In the genomic region with DNA sequence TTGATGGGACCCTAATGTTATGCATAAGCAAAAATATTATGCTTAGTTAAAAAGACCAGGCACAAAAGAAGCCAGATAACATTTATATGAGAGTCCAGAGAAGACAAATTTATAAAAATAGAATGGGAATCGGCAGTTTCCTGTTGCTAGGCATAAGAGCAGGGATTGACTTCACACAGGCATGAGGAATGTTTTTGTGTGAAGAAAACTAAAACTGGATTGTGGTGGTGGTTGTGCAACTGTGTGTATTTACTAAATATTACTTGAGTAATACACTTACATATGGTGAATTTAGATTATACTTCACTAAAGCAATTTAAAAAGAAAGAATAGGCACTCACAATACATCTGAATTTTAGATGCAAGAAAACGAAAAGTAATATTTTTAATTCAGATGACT, we compare ENCODE assay signal across 14 cellular contexts.
A peak's percentile ranks its signal among the peaks of the same experiment; 100 is the strongest.
DNase-seq lines count a peak whose midpoint lies in the region; ATAC-seq and TF ChIP-seq lines count a peak whose summit lies in the region.
"Had no signal": no experiment of that assay in that cellular context is flagged by ENCODE, and none has a peak within 500 bp of the region (broad histone marks: within the 10 kb centered on the region; RNA-seq: fewer than 3 reads in every experiment).

No MANE protein-coding gene starts in this region.

- no peaks in the 10 kb centered on the region for H3K36me3 ChIP-seq in SK-N-SH (replicated peaks in 1 of 2; ENCODE audit: control insufficient read depth in 1 of 2, insufficient read depth in 2 of 2, low read length in 1 of 2)
- H3K36me3 ChIP-seq in MM.1S (replicated peaks; ENCODE audit: insufficient read depth, low read length): no peaks in the 10 kb centered on the region
- no peaks in the 10 kb centered on the region for H3K36me3 ChIP-seq in naive thymus-derived CD4-positive, alpha-beta T cell (ENCODE audit: control insufficient read depth in 2 of 3, insufficient read depth in 3 of 3, low read length in 3 of 3)
- H3K36me3 ChIP-seq: BLaER1 treated with 17β-estradiol and CSF1 and Interleukin-3, amounts not matched to agents 10 nM and 100 nM had no signal

- H3K9me3 Mint-ChIP-seq in naive thymus-derived CD4-positive, alpha-beta T cell: peaks cover 0 to 17% (median 5%) of the 10 kb centered on the region in 11 donors
- H3K9me3 Mint-ChIP-seq: H9 had no signal

- no peaks in the 10 kb centered on the region for H3K79me2 ChIP-seq in SK-N-SH (ENCODE audit: insufficient read depth)
- H3K79me2 ChIP-seq in MM.1S (ENCODE audit: low read length): no peaks in the 10 kb centered on the region

- H3K9me3 ChIP-seq in SK-N-SH (no peaks in the 10 kb centered on the region), MM.1S (replicated peaks; ENCODE audit: insufficient read depth, low read length) (no peaks in the 10 kb centered on the region)
- no peaks in the 10 kb centered on the region for H3K9me3 ChIP-seq in naive thymus-derived CD4-positive, alpha-beta T cell (ENCODE audit: control insufficient read depth in 2 of 3, low read length in 3 of 3)
- H3K9me3 ChIP-seq: BLaER1 treated with 17β-estradiol and CSF1 and Interleukin-3, amounts not matched to agents 10 nM and 100 nM had no signal

- 1% methylated on average over 2 of the region's 2 CpGs for WGBS in SK-N-SH (ENCODE audit: low lambda C conversion rate)

- no peak overlapping the region for H3K27ac Mint-ChIP-seq in naive thymus-derived CD4-positive, alpha-beta T cell
- H3K27ac Mint-ChIP-seq: CD4-positive, CD25-positive, alpha-beta regulatory T cell; H9 had no signal

- no peaks in the 10 kb centered on the region for H4K20me1 ChIP-seq in SK-N-SH (ENCODE audit: insufficient read depth)
- no peaks in the 10 kb centered on the region for H4K20me1 ChIP-seq in MM.1S (ENCODE audit: insufficient read depth, low read length)
- H4K20me1 ChIP-seq: BLaER1 treated with 17β-estradiol and CSF1 and Interleukin-3, amounts not matched to agents 10 nM and 100 nM had no signal

- H3K4me1 ChIP-seq in SK-N-SH (ENCODE audit: control insufficient read depth in 1 of 2, insufficient read depth in 2 of 2, low read depth in 1 of 2, low read length in 1 of 2) (no peaks in the 10 kb centered on the region), MM.1S (ENCODE audit: low read length) (no peaks in the 10 kb centered on the region)
- H3K4me1 ChIP-seq in naive thymus-derived CD4-positive, alpha-beta T cell (ENCODE audit: control insufficient read depth in 2 of 2, insufficient read depth in 2 of 2, low read length in 2 of 2): no peaks in the 10 kb centered on the region

- TF ChIP-seq CTCF in SK-N-SH (IDR thresholded peaks at IDR 0.05) (no peak), MM.1S (IDR thresholded peaks at IDR 0.05; ENCODE audit: low read length) (no peak)

- H3K4me2 ChIP-seq in SK-N-SH (no peak overlapping the region), MM.1S (ENCODE audit: low read depth, low read length) (no peak overlapping the region)
- H3K4me2 ChIP-seq: BLaER1 treated with 17β-estradiol and CSF1 and Interleukin-3, amounts not matched to agents 10 nM and 100 nM had no signal

- no peaks in the 10 kb centered on the region for H3K27me3 ChIP-seq in SK-N-SH (ENCODE audit: insufficient read depth)
- H3K27me3 ChIP-seq in MM.1S (replicated peaks; ENCODE audit: insufficient read depth, low read length): no peaks in the 10 kb centered on the region
- no peaks in the 10 kb centered on the region for H3K27me3 ChIP-seq in naive thymus-derived CD4-positive, alpha-beta T cell (ENCODE audit: control insufficient read depth in 2 of 2, insufficient read depth in 2 of 2, low read length in 2 of 2)
- H3K27me3 ChIP-seq: BLaER1 treated with 17β-estradiol and CSF1 and Interleukin-3, amounts not matched to agents 10 nM and 100 nM had no signal

- H2AFZ ChIP-seq in SK-N-SH (ENCODE audit: low read depth) (0 out of 2 replicates have a peak overlapping the region, but pooled peaks have one; percentile 41), MM.1S (ENCODE audit: low read length) (no peak overlapping the region)

- no peak overlapping the region for H3K4me3 ChIP-seq in SK-N-SH (ENCODE audit: low read depth in 2 of 2, low read length in 1 of 2)
- no peak overlapping the region for H3K4me3 ChIP-seq in MM.1S (ENCODE audit: low read length)
- H3K4me3 ChIP-seq in naive thymus-derived CD4-positive, alpha-beta T cell (ENCODE audit: low read length): no peak overlapping the region
- H3K4me3 ChIP-seq: BLaER1 treated with 17β-estradiol and CSF1 and Interleukin-3, amounts not matched to agents 10 nM and 100 nM had no signal

- no peaks in the 10 kb centered on the region for H3K36me3 Mint-ChIP-seq in naive thymus-derived CD4-positive, alpha-beta T cell
- H3K36me3 Mint-ChIP-seq: CD4-positive, CD25-positive, alpha-beta regulatory T cell had no signal

- TF ChIP-seq RAD21 in SK-N-SH (IDR thresholded peaks at IDR 0.05; ENCODE audit: low read length): no peak

- H3K27me3 Mint-ChIP-seq in naive thymus-derived CD4-positive, alpha-beta T cell: no peaks in the 10 kb centered on the region
- H3K27me3 Mint-ChIP-seq: CD4-positive, CD25-positive, alpha-beta regulatory T cell had no signal

- intact Hi-C loops in naive thymus-derived CD4-positive, alpha-beta T cell (cut with micrococcal nuclease): no loop called here

- H3F3A ChIP-seq in SK-N-SH (replicated peaks; ENCODE audit: insufficient read depth) (no peaks in the 10 kb centered on the region), MM.1S (ENCODE audit: insufficient read depth, low read length) (no peaks in the 10 kb centered on the region)

- H3K4me3 Mint-ChIP-seq in naive thymus-derived CD4-positive, alpha-beta T cell: no peak overlapping the region
- H3K4me3 Mint-ChIP-seq: CD4-positive, CD25-positive, alpha-beta regulatory T cell; H9 had no signal

- H3K4me1 Mint-ChIP-seq in naive thymus-derived CD4-positive, alpha-beta T cell: no peaks in the 10 kb centered on the region
- H3K4me1 Mint-ChIP-seq: CD4-positive, CD25-positive, alpha-beta regulatory T cell; H9 had no signal

- no peak for TF ChIP-seq EP300 in SK-N-SH (IDR thresholded peaks at IDR 0.05; ENCODE audit: borderline replicate concordance in 1 of 2, low read depth in 1 of 2, low read length in 1 of 2)

- H3K9me2 ChIP-seq in SK-N-SH (no peaks in the 10 kb centered on the region), MM.1S (replicated peaks; ENCODE audit: insufficient read depth, low read length) (no peaks in the 10 kb centered on the region)

- ATAC-seq in SK-N-SH treated with all-trans-retinoic acid at 6 μM for 48 hours: no peak
- ATAC-seq in naive thymus-derived CD4-positive, alpha-beta T cell: no peak

- H3K9ac ChIP-seq in SK-N-SH: no peak overlapping the region
- H3K9ac ChIP-seq in MM.1S (ENCODE audit: low read length): no peak overlapping the region
- H3K9ac ChIP-seq: BLaER1 treated with 17β-estradiol and CSF1 and Interleukin-3, amounts not matched to agents 10 nM and 100 nM had no signal

- no peak for DNase-seq in SK-N-SH
- peak; percentile 9 for DNase-seq in amniotic epithelial cell (ENCODE audit: low read depth)
- DNase-seq in fibroblast of peridontal ligament (ENCODE audit: extremely low read depth): peak; percentile 52
- DNase-seq in MM.1S: no peak
- no peak for DNase-seq in caudate nucleus (lab: John Stamatoyannopoulos, UW)
- no peak for DNase-seq in naive thymus-derived CD4-positive, alpha-beta T cell
- DNase-seq in GF-D8 (lab: John Stamatoyannopoulos, UW): no peak
- DNase-seq: CD4-positive, CD25-positive, alpha-beta regulatory T cell; DMS53; GOT3; H9 had no signal

- H3K27ac ChIP-seq in SK-N-SH (ENCODE audit: low read depth in 2 of 2, low read length in 1 of 2): no peak overlapping the region
- H3K27ac ChIP-seq in MM.1S (ENCODE audit: low read length): no peak overlapping the region
- no peak overlapping the region for H3K27ac ChIP-seq in caudate nucleus (ENCODE audit: low read depth, low read length)
- no peak overlapping the region for H3K27ac ChIP-seq in naive thymus-derived CD4-positive, alpha-beta T cell (ENCODE audit: low read depth, low read length)
- H3K27ac ChIP-seq: 22Rv1; BLaER1 treated with 17β-estradiol and CSF1 and Interleukin-3, amounts not matched to agents 10 nM and 100 nM had no signal

- POLR2A ChIA-PET in SK-N-SH (lab: Yijun Ruan, JAX): no interaction called here
- POLR2A ChIA-PET in naive thymus-derived CD4-positive, alpha-beta T cell (lab: Charles Lee): no interaction called here

- CTCF ChIA-PET in SK-N-SH (lab: Yijun Ruan, JAX): no interaction called here
- CTCF ChIA-PET in naive thymus-derived CD4-positive, alpha-beta T cell (lab: Charles Lee): no interaction called here

TF ChIP-seq in SK-N-SH, 30 proteins besides CTCF, POLR2A, EP300 and RAD21 (continues in another document):
- TF ChIP-seq RCOR1 (IDR thresholded peaks at IDR 0.05; ENCODE audit: low read length) (no peak), FOXM1 (IDR thresholded peaks at IDR 0.05; ENCODE audit: low read depth) (no peak)
- TF ChIP-seq, protein P1, sequence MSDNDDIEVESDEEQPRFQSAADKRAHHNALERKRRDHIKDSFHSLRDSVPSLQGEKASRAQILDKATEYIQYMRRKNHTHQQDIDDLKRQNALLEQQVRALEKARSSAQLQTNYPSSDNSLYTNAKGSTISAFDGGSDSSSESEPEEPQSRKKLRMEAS (IDR thresholded peaks at IDR 0.05; ENCODE audit: low read depth): no peak
- TF ChIP-seq, protein P2, sequence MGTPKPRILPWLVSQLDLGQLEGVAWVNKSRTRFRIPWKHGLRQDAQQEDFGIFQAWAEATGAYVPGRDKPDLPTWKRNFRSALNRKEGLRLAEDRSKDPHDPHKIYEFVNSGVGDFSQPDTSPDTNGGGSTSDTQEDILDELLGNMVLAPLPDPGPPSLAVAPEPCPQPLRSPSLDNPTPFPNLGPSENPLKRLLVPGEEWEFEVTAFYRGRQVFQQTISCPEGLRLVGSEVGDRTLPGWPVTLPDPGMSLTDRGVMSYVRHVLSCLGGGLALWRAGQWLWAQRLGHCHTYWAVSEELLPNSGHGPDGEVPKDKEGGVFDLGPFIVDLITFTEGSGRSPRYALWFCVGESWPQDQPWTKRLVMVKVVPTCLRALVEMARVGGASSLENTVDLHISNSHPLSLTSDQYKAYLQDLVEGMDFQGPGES (IDR thresholded peaks at IDR 0.05; ENCODE audit: low read depth, low read length): no peak

TF ChIP-seq in SK-N-SH treated with all-trans-retinoic acid at 6 μM for 48 hours, 23 proteins besides CTCF, POLR2A, EP300 and RAD21 (continues in another document):
- TF ChIP-seq ZNF8 (CRISPR knock-in tag; IDR thresholded peaks at IDR 0.05) (no peak), TCF4 (CRISPR knock-in tag; IDR thresholded peaks at IDR 0.05; ENCODE audit: borderline replicate concordance) (no peak), GLIS3 (CRISPR knock-in tag; IDR thresholded peaks at IDR 0.05) (no peak)
- TF ChIP-seq, protein P3, sequence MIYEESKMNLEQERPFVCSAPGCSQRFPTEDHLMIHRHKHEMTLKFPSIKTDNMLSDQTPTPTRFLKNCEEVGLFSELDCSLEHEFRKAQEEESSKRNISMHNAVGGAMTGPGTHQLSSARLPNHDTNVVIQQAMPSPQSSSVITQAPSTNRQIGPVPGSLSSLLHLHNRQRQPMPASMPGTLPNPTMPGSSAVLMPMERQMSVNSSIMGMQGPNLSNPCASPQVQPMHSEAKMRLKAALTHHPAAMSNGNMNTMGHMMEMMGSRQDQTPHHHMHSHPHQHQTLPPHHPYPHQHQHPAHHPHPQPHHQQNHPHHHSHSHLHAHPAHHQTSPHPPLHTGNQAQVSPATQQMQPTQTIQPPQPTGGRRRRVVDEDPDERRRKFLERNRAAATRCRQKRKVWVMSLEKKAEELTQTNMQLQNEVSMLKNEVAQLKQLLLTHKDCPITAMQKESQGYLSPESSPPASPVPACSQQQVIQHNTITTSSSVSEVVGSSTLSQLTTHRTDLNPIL (CRISPR knock-in tag; IDR thresholded peaks at IDR 0.05; ENCODE audit: low read depth): no peak

Comparison
In these comparisons a context has a peak if more than half of its experiments do, and no peak if none do; other contexts are left out.
1. DNase-seq: peak in amniotic epithelial cell (single experiment) and fibroblast of peridontal ligament (single experiment); none in SK-N-SH (single experiment), MM.1S (single experiment), caudate nucleus (0 of 61), naive thymus-derived CD4-positive, alpha-beta T cell (0 of 9) and GF-D8 (single experiment).